ENCODE assay signal across 15 cellular contexts in the genomic region with DNA sequence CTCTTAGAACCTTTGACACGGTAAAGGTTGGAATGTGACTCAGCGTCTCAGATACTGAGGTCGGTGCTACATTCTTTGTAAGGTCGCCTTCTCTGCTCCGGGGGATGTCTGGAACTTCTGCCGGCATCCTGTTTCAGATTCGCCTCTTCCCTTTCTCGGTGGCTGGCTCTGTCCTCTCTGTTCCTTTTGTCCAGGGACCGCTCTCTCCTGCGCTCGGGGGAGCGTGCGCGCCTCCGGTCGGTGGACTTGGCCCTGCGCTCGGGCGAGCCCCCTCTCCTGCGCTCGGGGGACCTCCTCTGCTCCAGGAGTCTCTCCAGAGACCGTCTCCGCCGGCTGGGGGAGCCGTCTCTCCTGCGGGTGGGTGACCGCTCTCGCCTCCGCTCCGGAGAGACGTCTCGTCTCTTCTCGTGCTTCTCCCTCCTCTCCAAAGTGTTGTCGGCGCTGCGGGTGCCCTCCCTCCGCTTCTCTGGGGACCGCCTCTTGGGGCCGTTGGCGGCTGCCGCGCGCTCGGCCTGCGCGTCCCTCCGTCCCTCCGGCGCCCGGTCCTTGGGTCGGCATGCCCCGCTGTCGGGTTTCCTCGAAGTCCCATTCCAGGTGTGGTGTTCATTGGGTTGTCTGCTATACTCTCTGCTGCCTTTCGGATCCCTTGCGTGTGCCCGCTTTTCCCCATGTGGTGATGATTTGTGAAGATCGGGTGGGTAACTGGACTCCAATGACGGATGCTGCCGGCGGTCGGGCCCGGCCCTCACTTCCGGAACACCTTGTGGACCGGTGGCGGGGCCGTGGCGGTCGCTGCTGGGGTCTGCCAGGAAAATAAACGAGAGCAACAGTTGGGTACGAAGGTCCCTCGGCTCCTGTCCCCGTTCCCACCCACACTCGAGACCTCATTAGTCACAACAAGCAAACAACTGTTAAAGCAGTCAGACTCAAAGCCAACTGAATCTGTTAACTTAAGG.
DNase-seq lines count a peak whose midpoint lies in the region; ATAC-seq, FAIRE-seq and TF ChIP-seq lines count a peak whose summit lies in the region.
"Had no signal": no experiment of that assay in that cellular context is flagged by ENCODE, and none has a peak within 500 bp of the region (broad histone marks: within the 10 kb centered on the region; RNA-seq: fewer than 3 reads in every experiment).

No MANE protein-coding gene starts in this region.

- peaks cover 7% of the 10 kb centered on the region for H3K36me3 Mint-ChIP-seq in Calu3 (ENCODE audit: insufficient read depth, unreplicated experiment)
- peaks cover 14% of the 10 kb centered on the region for H3K36me3 Mint-ChIP-seq in astrocyte (ENCODE audit: low read depth, unreplicated experiment)

- no peaks in the 10 kb centered on the region for H3K4me1 Mint-ChIP-seq in Calu3 (ENCODE audit: low read depth, unreplicated experiment)
- H3K4me1 Mint-ChIP-seq in astrocyte (ENCODE audit: low read depth, unreplicated experiment) = peaks cover 9% of the 10 kb centered on the region

- H2AFZ ChIP-seq in astrocyte (ENCODE audit: low read depth, low read length) = peak overlapping the region; percentile 11

- CTCF ChIA-PET in Calu3 (lab: Charles Lee) = no interaction called here

- H3K27me3 Mint-ChIP-seq in Calu3 (ENCODE audit: unreplicated experiment) = no peaks in the 10 kb centered on the region
- no peaks in the 10 kb centered on the region for H3K27me3 Mint-ChIP-seq in astrocyte (ENCODE audit: low read depth, unreplicated experiment)

- no peak for ATAC-seq in esophagus mucosa
- ATAC-seq: foreskin keratinocyte had no signal

- H3K27ac Mint-ChIP-seq in Calu3 (ENCODE audit: unreplicated experiment) (no peak overlapping the region), astrocyte (ENCODE audit: unreplicated experiment) (peak overlapping the region; percentile 71)

- TSS peak; percentile 37 for BruUV-seq in Calu3 (replicated peaks; lab: Mats Ljungman, UMichigan)

- H3K9ac ChIP-seq in astrocyte (ENCODE audit: low read length) = no peak overlapping the region
- no peak overlapping the region for H3K9ac ChIP-seq in rectal smooth muscle tissue (ENCODE audit: low read length)
- H3K9ac ChIP-seq: BLaER1 had no signal

- H3K4me2 ChIP-seq in astrocyte (ENCODE audit: low read length) = peak overlapping the region; percentile 71
- H3K4me2 ChIP-seq: BLaER1 had no signal

- H3K4me3 ChIP-seq in astrocyte (ENCODE audit: insufficient read depth, low read depth, low read length) (no peak overlapping the region), rectal smooth muscle tissue (ENCODE audit: low read length) (peak overlapping the region; percentile 11)
- H3K4me3 ChIP-seq: BLaER1 had no signal

- no peaks in the 10 kb centered on the region for H3K27me3 ChIP-seq in astrocyte (ENCODE audit: insufficient read depth, low read length)
- no peaks in the 10 kb centered on the region for H3K27me3 ChIP-seq in rectal smooth muscle tissue (ENCODE audit: control insufficient read depth, insufficient read depth, low read length)
- H3K27me3 ChIP-seq: BLaER1, foreskin keratinocyte had no signal

- no peak for DNase-seq in Calu3
- no peak for DNase-seq in astrocyte (ENCODE audit: low read depth)
- DNase-seq in hepatic stellate cell (ENCODE audit: low spot score) = peak; percentile 34
- no peak for DNase-seq in kidney glomerular epithelial cell (lab: John Stamatoyannopoulos, UW)
- DNase-seq in NCI-H2029 treated with DMSO at 0.1 percent for 48 hours (lab: John Stamatoyannopoulos, UW) = no peak
- DNase-seq in OCI-M2 (lab: John Stamatoyannopoulos, UW; ENCODE audit: unreplicated experiment) = no peak
- DNase-seq: activated CD4-positive, alpha-beta T cell treated with anti-CD3 and anti-CD28 coated beads for 48 hours; activated effector memory CD4-positive, alpha-beta T cell treated with anti-CD3 and anti-CD28 coated beads, Interleukin-2, amount 50 U/mL, for 16 hours; foreskin keratinocyte; GOT3; NCI-H1436 treated with DMSO at 0.1 percent for 48 hours had no signal

- intact Hi-C loops in Calu3 (cut with micrococcal nuclease; ENCODE audit: unreplicated experiment) = no loop called here

- TF ChIP-seq CTCF in Calu3 (IDR thresholded peaks at IDR 0.05; ENCODE audit: unreplicated experiment) = no peak
- TF ChIP-seq CTCF in astrocyte (IDR thresholded peaks at IDR 0.05; ENCODE audit: insufficient read depth, low read depth, low read length) = no peak

- H3K36me3 ChIP-seq in astrocyte (ENCODE audit: insufficient read depth, low read length) = peaks cover 4% of the 10 kb centered on the region
- H3K36me3 ChIP-seq in rectal smooth muscle tissue (ENCODE audit: control insufficient read depth, insufficient read depth, low read length) = no peaks in the 10 kb centered on the region

- H3K27ac ChIP-seq in astrocyte (ENCODE audit: low read depth, low read length) (no peak overlapping the region), rectal smooth muscle tissue (ENCODE audit: low read depth, low read length) (no peak overlapping the region)
- H3K27ac ChIP-seq: BLaER1, foreskin keratinocyte had no signal

- H3K9me3 Mint-ChIP-seq in Calu3 (ENCODE audit: low read depth, unreplicated experiment) = no peaks in the 10 kb centered on the region
- H3K9me3 Mint-ChIP-seq in astrocyte (ENCODE audit: unreplicated experiment) = peaks cover 6% of the 10 kb centered on the region

- no peaks in the 10 kb centered on the region for H3K9me3 ChIP-seq in astrocyte (ENCODE audit: insufficient read depth, low read depth, low read length)

- H4K20me1 ChIP-seq in astrocyte (ENCODE audit: insufficient read depth, low read length) = no peaks in the 10 kb centered on the region
- H4K20me1 ChIP-seq: BLaER1 had no signal

- H3K4me3 Mint-ChIP-seq in Calu3 (ENCODE audit: low read depth, unreplicated experiment) = no peak overlapping the region
- H3K4me3 Mint-ChIP-seq in astrocyte (ENCODE audit: unreplicated experiment) = peak overlapping the region; percentile 41

- H3K79me2 ChIP-seq in astrocyte (ENCODE audit: insufficient read depth, low read length) = no peaks in the 10 kb centered on the region

- FAIRE-seq in astrocyte (lab: Jason Lieb, UNC) = no peak
- FAIRE-seq: urothelium cell line had no signal

- H3K4me1 ChIP-seq in astrocyte (ENCODE audit: insufficient read depth, low read length) = no peaks in the 10 kb centered on the region
- H3K4me1 ChIP-seq in rectal smooth muscle tissue (ENCODE audit: control insufficient read depth, insufficient read depth, low read length) = peaks cover 3% of the 10 kb centered on the region
- H3K4me1 ChIP-seq: foreskin keratinocyte had no signal
